2 cellular contexts compared by ENCODE assay signal in the genomic region with DNA sequence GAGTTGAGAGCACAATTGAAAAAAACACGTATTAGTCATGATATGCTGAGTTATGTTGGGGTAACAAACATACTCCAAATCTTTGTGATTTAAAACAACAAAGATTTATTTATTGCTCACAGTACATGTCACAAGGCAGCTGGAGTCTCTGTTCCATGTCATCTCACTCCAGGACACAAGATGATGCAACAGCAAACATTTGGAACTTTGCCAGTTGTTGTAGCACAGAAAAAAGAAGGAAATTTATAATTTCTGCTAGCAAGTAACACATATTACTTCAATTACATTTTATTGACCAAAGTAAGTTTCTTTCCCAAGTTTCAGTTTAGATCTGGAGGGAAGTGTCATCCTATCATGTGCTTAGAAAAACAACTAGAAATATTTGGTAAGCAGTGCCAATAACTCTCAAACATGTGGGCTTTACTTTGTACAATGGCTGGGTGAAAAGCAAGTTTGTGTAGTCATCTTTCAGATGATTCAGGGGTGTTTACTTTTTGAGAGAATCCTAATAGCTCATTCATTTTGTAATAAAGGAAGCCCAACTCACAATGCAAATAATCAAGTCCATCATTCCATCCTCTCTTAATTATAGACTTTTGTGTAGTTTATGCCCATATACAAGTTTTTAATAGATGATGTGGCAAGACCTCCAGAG.
TF ChIP-seq lines count a peak whose summit lies in the region.

No MANE protein-coding gene starts in this region.

TF ChIP-seq in A549, 52 proteins besides CTCF, POLR2A, EP300 and RAD21 (continued from another document):
- TF ChIP-seq ZFP36 (IDR thresholded peaks at IDR 0.05; ENCODE audit: borderline replicate concordance, partially characterized antibody) (no peak), RNF2 (IDR thresholded peaks at IDR 0.05; ENCODE audit: borderline replicate concordance, low read depth) (no peak), HDAC2 (IDR thresholded peaks at IDR 0.05) (no peak), NPAS2 (CRISPR knock-in tag; IDR thresholded peaks at IDR 0.05; ENCODE audit: borderline replicate concordance) (no peak), ZNF302 (CRISPR knock-in tag; IDR thresholded peaks at IDR 0.05) (no peak), KDM1A (IDR thresholded peaks at IDR 0.05; ENCODE audit: low read depth) (no peak), FOXS1 (CRISPR knock-in tag; IDR thresholded peaks at IDR 0.05) (no peak), HOXB13 (CRISPR knock-in tag; IDR thresholded peaks at IDR 0.05; ENCODE audit: low read depth) (no peak), ZC3H11A (IDR thresholded peaks at IDR 0.05) (no peak), TFCP2L1 (CRISPR knock-in tag; IDR thresholded peaks at IDR 0.05) (no peak), POLR2AphosphoS2 (conservative IDR thresholded peaks at IDR 0.05; ENCODE audit: low read length) (no peak), BCL3 (IDR thresholded peaks at IDR 0.05) (no peak), CBX2 (IDR thresholded peaks at IDR 0.05; ENCODE audit: borderline replicate concordance, low read depth) (no peak)
- TF ChIP-seq, protein P1, sequence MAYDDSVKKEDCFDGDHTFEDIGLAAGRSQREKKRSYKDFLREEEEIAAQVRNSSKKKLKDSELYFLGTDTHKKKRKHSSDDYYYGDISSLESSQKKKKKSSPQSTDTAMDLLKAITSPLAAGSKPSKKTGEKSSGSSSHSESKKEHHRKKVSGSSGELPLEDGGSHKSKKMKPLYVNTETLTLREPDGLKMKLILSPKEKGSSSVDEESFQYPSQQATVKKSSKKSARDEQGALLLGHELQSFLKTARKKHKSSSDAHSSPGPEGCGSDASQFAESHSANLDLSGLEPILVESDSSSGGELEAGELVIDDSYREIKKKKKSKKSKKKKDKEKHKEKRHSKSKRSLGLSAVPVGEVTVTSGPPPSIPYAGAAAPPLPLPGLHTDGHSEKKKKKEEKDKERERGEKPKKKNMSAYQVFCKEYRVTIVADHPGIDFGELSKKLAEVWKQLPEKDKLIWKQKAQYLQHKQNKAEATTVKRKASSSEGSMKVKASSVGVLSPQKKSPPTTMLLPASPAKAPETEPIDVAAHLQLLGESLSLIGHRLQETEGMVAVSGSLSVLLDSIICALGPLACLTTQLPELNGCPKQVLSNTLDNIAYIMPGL (CRISPR knock-in tag; IDR thresholded peaks at IDR 0.05; ENCODE audit: borderline replicate concordance): no peak
- TF ChIP-seq, protein P2, sequence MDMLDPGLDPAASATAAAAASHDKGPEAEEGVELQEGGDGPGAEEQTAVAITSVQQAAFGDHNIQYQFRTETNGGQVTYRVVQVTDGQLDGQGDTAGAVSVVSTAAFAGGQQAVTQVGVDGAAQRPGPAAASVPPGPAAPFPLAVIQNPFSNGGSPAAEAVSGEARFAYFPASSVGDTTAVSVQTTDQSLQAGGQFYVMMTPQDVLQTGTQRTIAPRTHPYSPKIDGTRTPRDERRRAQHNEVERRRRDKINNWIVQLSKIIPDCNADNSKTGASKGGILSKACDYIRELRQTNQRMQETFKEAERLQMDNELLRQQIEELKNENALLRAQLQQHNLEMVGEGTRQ (IDR thresholded peaks at IDR 0.05): no peak

TF ChIP-seq in K562, 482 proteins besides CTCF, POLR2A, EP300 and RAD21:
- TF ChIP-seq NR3C1 (CRISPR knock-in tag; IDR thresholded peaks at IDR 0.05) (no peak), SAFB2 (IDR thresholded peaks at IDR 0.05; ENCODE audit: borderline replicate concordance, low read depth, low read length, severe bottlenecking) (no peak), CBX2 (IDR thresholded peaks at IDR 0.05; ENCODE audit: insufficient read depth, low read length, poor library complexity, severe bottlenecking) (no peak), ZNF274 (IDR thresholded peaks at IDR 0.05; ENCODE audit: borderline replicate concordance, low read depth, low read length) (no peak), ZSCAN32 (CRISPR knock-in tag; IDR thresholded peaks at IDR 0.05) (no peak), NBN (IDR thresholded peaks at IDR 0.05; ENCODE audit: low read depth) (no peak), TAF15 (IDR thresholded peaks at IDR 0.05; ENCODE audit: low read depth, low read length) (no peak), HDAC1 (IDR thresholded peaks at IDR 0.05) (no peak), ZNF134 (CRISPR knock-in tag; conservative IDR thresholded peaks at IDR 0.05) (no peak), CHAMP1 (IDR thresholded peaks at IDR 0.05) (no peak), HNRNPH1 (optimal IDR thresholded peaks at IDR 0.05; ENCODE audit: low read depth, low read length) (no peak), HLTF (IDR thresholded peaks at IDR 0.05) (no peak), CBX3 (IDR thresholded peaks at IDR 0.05; ENCODE audit: borderline replicate concordance in 1 of 2, low read length in 2 of 2) (no peak), CEBPG (CRISPR knock-in tag; IDR thresholded peaks at IDR 0.05) (no peak), CEBPG (tag; conservative IDR thresholded peaks at IDR 0.05 in 1 of 2, IDR thresholded peaks at IDR 0.05 in 1 of 2) (peak; percentile 55 to 56; a peak in 3 of 4 replicates), ZBTB49 (CRISPR knock-in tag; IDR thresholded peaks at IDR 0.05; ENCODE audit: borderline replicate concordance) (no peak), ATF3 (IDR thresholded peaks at IDR 0.05) (peak; percentile 69), ATF3 (CRISPR knock-in tag; conservative IDR thresholded peaks at IDR 0.05) (no peak), CBFA2T2 (conservative IDR thresholded peaks at IDR 0.05) (no peak), ERF (CRISPR knock-in tag; IDR thresholded peaks at IDR 0.05) (no peak), NUFIP1 (IDR thresholded peaks at IDR 0.05; ENCODE audit: partially characterized antibody) (no peak), NFIC (IDR thresholded peaks at IDR 0.05) (peak; percentile 67)
- TF ChIP-seq, protein P3, sequence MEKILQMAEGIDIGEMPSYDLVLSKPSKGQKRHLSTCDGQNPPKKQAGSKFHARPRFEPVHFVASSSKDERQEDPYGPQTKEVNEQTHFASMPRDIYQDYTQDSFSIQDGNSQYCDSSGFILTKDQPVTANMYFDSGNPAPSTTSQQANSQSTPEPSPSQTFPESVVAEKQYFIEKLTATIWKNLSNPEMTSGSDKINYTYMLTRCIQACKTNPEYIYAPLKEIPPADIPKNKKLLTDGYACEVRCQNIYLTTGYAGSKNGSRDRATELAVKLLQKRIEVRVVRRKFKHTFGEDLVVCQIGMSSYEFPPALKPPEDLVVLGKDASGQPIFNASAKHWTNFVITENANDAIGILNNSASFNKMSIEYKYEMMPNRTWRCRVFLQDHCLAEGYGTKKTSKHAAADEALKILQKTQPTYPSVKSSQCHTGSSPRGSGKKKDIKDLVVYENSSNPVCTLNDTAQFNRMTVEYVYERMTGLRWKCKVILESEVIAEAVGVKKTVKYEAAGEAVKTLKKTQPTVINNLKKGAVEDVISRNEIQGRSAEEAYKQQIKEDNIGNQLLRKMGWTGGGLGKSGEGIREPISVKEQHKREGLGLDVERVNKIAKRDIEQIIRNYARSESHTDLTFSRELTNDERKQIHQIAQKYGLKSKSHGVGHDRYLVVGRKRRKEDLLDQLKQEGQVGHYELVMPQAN (IDR thresholded peaks at IDR 0.05; ENCODE audit: borderline replicate concordance): no peak
